ENCODE assay signal across 21 cellular contexts in the genomic region with DNA sequence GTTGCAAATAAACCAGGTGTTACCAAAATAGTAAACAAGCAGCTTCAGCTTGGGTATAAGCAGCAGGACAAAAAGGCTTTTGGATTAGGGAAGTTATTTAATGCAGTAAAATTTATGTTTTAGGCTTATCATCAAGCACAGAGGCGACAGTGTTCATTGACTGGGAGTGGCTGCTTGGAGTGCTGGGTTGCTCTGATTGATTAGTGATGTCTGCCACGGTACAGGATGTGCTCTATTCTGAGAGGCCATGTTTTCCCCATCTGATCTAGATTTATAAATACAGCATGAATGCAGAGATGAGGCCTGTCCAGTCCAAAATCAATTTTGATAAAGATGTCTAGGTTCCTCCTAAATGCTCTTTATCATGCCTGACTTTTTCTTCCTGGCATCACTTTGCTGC.
DNase-seq lines count a peak whose midpoint lies in the region; FAIRE-seq and TF ChIP-seq lines count a peak whose summit lies in the region.
"Had no signal": no experiment of that assay in that cellular context is flagged by ENCODE, and none has a peak within 500 bp of the region (broad histone marks: within the 10 kb centered on the region; RNA-seq: fewer than 3 reads in every experiment).

No MANE protein-coding gene starts in this region.

- no peak overlapping the region for H3K56ac ChIP-seq in H1 (replicated peaks; ENCODE audit: insufficient read length, low read depth, low read length)

- no peak overlapping the region for H4K91ac ChIP-seq in H1 (replicated peaks; ENCODE audit: insufficient read length, low read length)

- no peak overlapping the region for H2BK15ac ChIP-seq in H1 (ENCODE audit: low read length)

- H4K8ac ChIP-seq in H1 (ENCODE audit: extremely low read depth, insufficient read depth, low read length): no peak overlapping the region

- 84% methylated on average over 2 of the region's 2 CpGs; no CpG with 5 or more reads in 1 of the 2 experiments for WGBS in H1 (ENCODE audit: extremely low coverage in 1 of 2, insufficient coverage in 1 of 2, insufficient read length in 1 of 2, insufficient replicate concordance in 2 of 2, low coverage in 1 of 2, low lambda C conversion rate in 2 of 2, missing lambda C conversion rate in 1 of 2), 2 experiments

- peak overlapping the region; percentile 60 for H2AFZ ChIP-seq in H1 (ENCODE audit: low read length)

- no peak overlapping the region for H2BK5ac ChIP-seq in H1 (ENCODE audit: low read depth, low read length)

- no peak overlapping the region for H3K18ac ChIP-seq in H1 (ENCODE audit: extremely low read depth, low read length)

- H3K23me2 ChIP-seq in H1 (ENCODE audit: low read depth, low read length): no peaks in the 10 kb centered on the region

- DNase-seq in SIG-M5 treated with dmso at 0.1 percent for 504 hours (lab: John Stamatoyannopoulos, UW; ENCODE audit: unreplicated experiment): peak; percentile 63
- no peak for DNase-seq in SIG-M5 (lab: John Stamatoyannopoulos, UW)
- peak; percentile 64 for DNase-seq in NOMO-1 treated with dmso at 0.1 percent for 144 hours (lab: John Stamatoyannopoulos, UW; ENCODE audit: unreplicated experiment)
- DNase-seq in H1 (ENCODE audit: low read depth in 1 of 2, low spot score in 2 of 2): no peak
- DNase-seq in caudate nucleus (lab: John Stamatoyannopoulos, UW): no peak
- DNase-seq in NCI-H128 (lab: John Stamatoyannopoulos, UW; ENCODE audit: unreplicated experiment): no peak
- no peak for DNase-seq in GM10248 (ENCODE audit: extremely low spot score)
- DNase-seq: 8988T; activated gamma-delta T cell treated with Interleukin-2 at 50 U/mL for 16 hours; amniotic stem cell; foreskin melanocyte; KG1; mesendoderm; NCI-H1417 treated with DMSO at 0.1 percent for 48 hours; NCI-H2171 treated with DMSO at 0.1 percent for 48 hours; stimulated activated CD4-positive, alpha-beta T cell treated with anti-CD3 and anti-CD28 coated beads, Interleukin-4, amount 100 ng/mL, for 4 hours; uterus had no signal

- no peak overlapping the region for H3K4me2 ChIP-seq in H1 (ENCODE audit: insufficient read depth in 1 of 2, low read depth in 2 of 2, low read length in 2 of 2)

- no peak overlapping the region for H3K4ac ChIP-seq in H1 (replicated peaks; ENCODE audit: insufficient read length, low read depth, low read length)

- TF ChIP-seq POLR2A in H1 (IDR thresholded peaks at IDR 0.05; ENCODE audit: control extremely low read depth in 1 of 2, low read depth in 2 of 2, low read length in 2 of 2): no peak

- H3K9ac ChIP-seq in H1 (replicated peaks in 1 of 4; ENCODE audit: extremely low read depth in 1 of 4, low read depth in 3 of 4, low read length in 3 of 4) (no peak overlapping the region), subcutaneous abdominal adipose tissue (ENCODE audit: low read length in 5 of 5) (peak overlapping the region in 1 of 5 donors; percentile 15)

- H3K27ac ChIP-seq in H1 (ENCODE audit: low read depth, low read length) (no peak overlapping the region), subcutaneous abdominal adipose tissue (ENCODE audit: low read depth, low read length) (peak overlapping the region; percentile 6), caudate nucleus (ENCODE audit: low read depth, low read length) (no peak overlapping the region)
- H3K27ac ChIP-seq: cardiac muscle cell, uterus, VCaP had no signal

- no peak overlapping the region for H2AK5ac ChIP-seq in H1 (ENCODE audit: low read depth, low read length)

- H3K4me3 ChIP-seq in H1 (ENCODE audit: extremely low read depth in 1 of 4, insufficient read depth in 2 of 4, low read depth in 3 of 4, low read length in 4 of 4) (no peak overlapping the region), subcutaneous abdominal adipose tissue (ENCODE audit: low read depth in 1 of 5, low read length in 5 of 5) (no peak overlapping the region)
- H3K4me3 ChIP-seq: cardiac muscle cell, uterus had no signal

- no peaks in the 10 kb centered on the region for H3K79me1 ChIP-seq in H1 (ENCODE audit: low read depth, low read length)

- H2BK120ac ChIP-seq in H1 (replicated peaks; ENCODE audit: low read depth, low read length): no peak overlapping the region

- CTCF ChIA-PET in H1 (lab: Charles Lee; ENCODE audit: partially characterized antibody): interaction anchor here (0.7 kb wide), 1 partner anchor 573 kb away, joined by 3 read pairs; no protein-coding TSS in a partner anchor
- CTCF ChIA-PET in GM10248 (lab: Yijun Ruan, JAX): interaction anchor here (1.3 to 2.6 kb wide), 3 partner anchors 9 to 31 kb away, joined by 3 to 8 read pairs (median 4); no protein-coding TSS in a partner anchor

- H2BK12ac ChIP-seq in H1 (ENCODE audit: low read depth, low read length): no peak overlapping the region

- H4K20me1 ChIP-seq in H1 (replicated peaks in 1 of 2; ENCODE audit: control insufficient read depth in 1 of 2, insufficient read depth in 2 of 2, low read length in 2 of 2): no peaks in the 10 kb centered on the region

- no peak overlapping the region for H3K23ac ChIP-seq in H1 (ENCODE audit: insufficient read length)

- POLR2A ChIA-PET in H1 (lab: Charles Lee; ENCODE audit: partially characterized antibody): interaction anchor here (0.8 to 1.6 kb wide), 3 partner anchors 9 to 14 kb away, joined by 3 to 5 read pairs (median 4); no protein-coding TSS in a partner anchor
- POLR2A ChIA-PET in GM10248 (lab: Yijun Ruan, JAX): no interaction called here

- H3K27me3 ChIP-seq in H1 (replicated peaks in 1 of 4; ENCODE audit: control insufficient read depth in 3 of 4, extremely low read depth in 1 of 4, insufficient read depth in 3 of 4, low read length in 3 of 4) (no peaks in the 10 kb centered on the region), subcutaneous abdominal adipose tissue (ENCODE audit: control insufficient read depth in 5 of 5, insufficient read depth in 4 of 5, low read length in 5 of 5) (no peaks in the 10 kb centered on the region)
- H3K27me3 ChIP-seq: uterus had no signal

- TF ChIP-seq RAD21 in H1 (IDR thresholded peaks at IDR 0.05 in 1 of 2, conservative IDR thresholded peaks at IDR 0.05 in 1 of 2; ENCODE audit: low read depth in 2 of 2, low read length in 2 of 2): no peak

- FAIRE-seq in H1 (lab: Jason Lieb, UNC): no peak
- FAIRE-seq: D721Med had no signal

- no peak overlapping the region for H4K5ac ChIP-seq in H1 (ENCODE audit: insufficient read length, low read depth, low read length)

- no peak overlapping the region for H2BK20ac ChIP-seq in H1 (ENCODE audit: low read length)

- H3K4me1 ChIP-seq in H1 (replicated peaks in 1 of 4; ENCODE audit: control insufficient read depth in 3 of 4, insufficient read depth in 4 of 4, low read length in 3 of 4) (peaks cover 0 to 8% (median 6%) of the 10 kb centered on the region in 4 experiments; a peak in 3 of 7 replicates), subcutaneous abdominal adipose tissue (ENCODE audit: control insufficient read depth in 5 of 5, insufficient read depth in 5 of 5, low read length in 5 of 5) (peaks cover 1 to 21% (median 14%) of the 10 kb centered on the region in 5 donors)
- H3K4me1 ChIP-seq: uterus had no signal

- H3K9me3 ChIP-seq in H1 (ENCODE audit: insufficient read depth in 2 of 2, low read depth in 1 of 2, low read length in 1 of 2) (peaks cover 0 to 2% of the 10 kb centered on the region in 2 experiments; a peak in 1 of 4 replicates), subcutaneous abdominal adipose tissue (ENCODE audit: control insufficient read depth in 5 of 5, low read length in 5 of 5) (peaks cover 0 to 6% (median 0%) of the 10 kb centered on the region in 5 donors)
- H3K9me3 ChIP-seq: uterus had no signal

- H3K14ac ChIP-seq in H1 (ENCODE audit: insufficient read length): no peak overlapping the region

- no peak for TF ChIP-seq EP300 in H1 (IDR thresholded peaks at IDR 0.05; ENCODE audit: borderline replicate concordance in 1 of 2, low read depth in 2 of 2, low read length in 2 of 2)

- TF ChIP-seq CTCF in H1 (IDR thresholded peaks at IDR 0.05; ENCODE audit: control extremely low read depth in 1 of 3, insufficient read depth in 1 of 3, low read depth in 1 of 3, low read length in 3 of 3) (no peak), GM10248 (IDR thresholded peaks at IDR 0.05; ENCODE audit: control extremely low read depth, extremely low read depth, low read depth, missing control alignments) (no peak)

- H3K36me3 ChIP-seq in H1 (ENCODE audit: control insufficient read depth in 2 of 4, insufficient read depth in 4 of 4, low read length in 3 of 4) (no peaks in the 10 kb centered on the region), subcutaneous abdominal adipose tissue (ENCODE audit: control insufficient read depth in 5 of 5, insufficient read depth in 5 of 5, low read length in 5 of 5) (no peaks in the 10 kb centered on the region)
- H3K36me3 ChIP-seq: cardiac muscle cell, uterus had no signal

- no peaks in the 10 kb centered on the region for H3K79me2 ChIP-seq in H1 (ENCODE audit: control insufficient read depth in 1 of 2, insufficient read depth in 2 of 2, low read length in 2 of 2)

TF ChIP-seq in H1, 55 proteins besides CTCF, POLR2A, EP300 and RAD21:
- TF ChIP-seq SRF (IDR thresholded peaks at IDR 0.05; ENCODE audit: low read depth, low read length) (0 out of 2 replicates have a peak, but pooled peaks have one; percentile 28), BACH1 (IDR thresholded peaks at IDR 0.05; ENCODE audit: low read length) (no peak), YY1 (IDR thresholded peaks at IDR 0.05; ENCODE audit: low read depth, low read length) (peak; percentile 65; the same call in 1 of the 2 replicates)

Comparison
In these comparisons a context has a peak if more than half of its experiments do, and no peak if none do; other contexts are left out.
1. DNase-seq: peak in SIG-M5 treated with dmso at 0.1 percent for 504 hours (single experiment) and NOMO-1 treated with dmso at 0.1 percent for 144 hours (single experiment); none in SIG-M5 (single experiment), H1 (0 of 2), caudate nucleus (0 of 61), NCI-H128 (single experiment) and GM10248 (single experiment).